In genomic region chr13:29758591-29759114, GRCh38 we compare ENCODE assay signal across 9 cellular contexts.
DNase-seq lines count a peak whose midpoint lies in the region; ATAC-seq and TF ChIP-seq lines count a peak whose summit lies in the region.
"Had no signal": no experiment of that assay in that cellular context is flagged by ENCODE, and none has a peak within 500 bp of the region (broad histone marks: within the 10 kb centered on the region; RNA-seq: fewer than 3 reads in every experiment).

No MANE protein-coding gene starts in this region.

- no peak for TF ChIP-seq CTCF in colonic mucosa (IDR thresholded peaks at IDR 0.05)

- ATAC-seq in HG03342 (IDR thresholded peaks at IDR 0.05; ENCODE audit: unreplicated experiment) = peak; percentile 92
- ATAC-seq: A549 had no signal

- no peak overlapping the region for H3K9ac ChIP-seq in colonic mucosa (ENCODE audit: low read depth in 2 of 2, low read length in 2 of 2)

- H3K27me3 ChIP-seq in colonic mucosa = no peaks in the 10 kb centered on the region

- H3K9me3 ChIP-seq in colonic mucosa = no peaks in the 10 kb centered on the region
- H3K9me3 ChIP-seq: A549 had no signal

- H3K4me3 ChIP-seq in colonic mucosa = no peak overlapping the region
- H3K4me3 ChIP-seq: A549 had no signal

- H3K27ac ChIP-seq in colonic mucosa = no peak overlapping the region
- H3K27ac ChIP-seq: A549 had no signal

- DNase-seq in activated naive CD4-positive, alpha-beta T cell treated with Interleukin-2 at 50 U/mL for 16 hours = peak; percentile 71
- no peak for DNase-seq in activated naive CD4-positive, alpha-beta T cell (lab: John Stamatoyannopoulos, UW)
- peak; percentile 56 for DNase-seq in UCSD-AML1 (lab: John Stamatoyannopoulos, UW; ENCODE audit: unreplicated experiment)
- peak; percentile 26 for DNase-seq in colonic mucosa
- DNase-seq in stimulated activated CD8-positive, alpha-beta memory T cell treated with anti-CD3 and anti-CD28 coated beads, Interleukin-2, amount 100 ng/mL, for 48 hours (ENCODE audit: low read depth in 2 of 2) = peak; percentile 43 to 63
- no peak for DNase-seq in cerebellar cortex (ENCODE audit: low spot score)
- no peak for DNase-seq in NCI-H510A treated with DMSO at 0.1 percent for 48 hours (lab: John Stamatoyannopoulos, UW)

- H3K36me3 ChIP-seq in colonic mucosa = no peaks in the 10 kb centered on the region

- intact Hi-C loops in colonic mucosa (cut with DNase I) = no loop called here

- H3K4me1 ChIP-seq in colonic mucosa = no peaks in the 10 kb centered on the region

Comparison
In these comparisons a context has a peak if more than half of its experiments do, and no peak if none do; other contexts are left out.
1. DNase-seq: peak in activated naive CD4-positive, alpha-beta T cell treated with Interleukin-2 at 50 U/mL for 16 hours (single experiment), UCSD-AML1 (single experiment), colonic mucosa (single experiment) and stimulated activated CD8-positive, alpha-beta memory T cell treated with anti-CD3 and anti-CD28 coated beads, Interleukin-2, amount 100 ng/mL, for 48 hours (2 of 2); none in activated naive CD4-positive, alpha-beta T cell (0 of 4), cerebellar cortex (single experiment) and NCI-H510A treated with DMSO at 0.1 percent for 48 hours (single experiment).